In the genomic region with DNA sequence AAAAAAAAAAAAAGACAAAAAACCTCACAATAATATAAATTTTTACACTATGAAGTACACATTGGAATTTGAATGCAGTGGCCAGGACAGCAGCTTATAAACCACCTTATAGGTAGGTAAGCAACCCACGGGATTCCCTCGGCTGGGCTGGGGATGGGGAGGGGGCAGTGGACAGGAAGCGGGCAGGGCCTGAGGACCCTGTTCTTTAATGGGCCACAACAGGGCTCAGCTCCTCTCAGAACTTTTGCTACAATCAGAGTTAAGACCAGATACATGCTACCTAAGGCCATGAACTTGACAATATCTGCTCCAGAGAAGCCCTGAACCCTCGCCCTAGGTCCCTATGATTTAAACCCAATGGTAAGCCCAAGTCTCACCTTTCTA, we compare ENCODE assay signal across 12 cellular contexts. TPM values are rescaled to one million over a fixed set of nuclear protein-coding genes. Genes with fewer than 3 reads are reported as not detected.
DNase-seq lines count a peak whose midpoint lies in the region; ATAC-seq and TF ChIP-seq lines count a peak whose summit lies in the region.
"Had no signal": no experiment of that assay in that cellular context is flagged by ENCODE, and none has a peak within 500 bp of the region (broad histone marks: within the 10 kb centered on the region; RNA-seq: fewer than 3 reads in every experiment).

No MANE protein-coding gene starts in this region.

- H3K18ac ChIP-seq in mesendoderm (ENCODE audit: low read length), result no peak overlapping the region

- no peak overlapping the region for H2BK5ac ChIP-seq in mesendoderm (ENCODE audit: low read length)

- no peaks in the 10 kb centered on the region for H3K79me1 ChIP-seq in mesendoderm (ENCODE audit: low read length)

- no peaks in the 10 kb centered on the region for H3K9me3 Mint-ChIP-seq in stimulated activated naive CD8-positive, alpha-beta T cell treated with anti-CD3 and anti-CD28 coated beads, Interleukin-15, Interleukin-2, amounts not matched to agents 100 ng/mL and 50 ng/mL, for 24 hours
- H3K9me3 Mint-ChIP-seq in activated CD8-positive, alpha-beta T cell treated with anti-CD3 and anti-CD28 coated beads for 36 hours, result no peaks in the 10 kb centered on the region

- intact Hi-C loops in activated CD8-positive, alpha-beta T cell treated with anti-CD3 and anti-CD28 coated beads for 36 hours (cut with micrococcal nuclease), result no loop called here

- no peaks in the 10 kb centered on the region for H3K27me3 Mint-ChIP-seq in stimulated activated naive CD8-positive, alpha-beta T cell treated with anti-CD3 and anti-CD28 coated beads, Interleukin-15, Interleukin-2, amounts not matched to agents 100 ng/mL and 50 ng/mL, for 24 hours
- H3K27me3 Mint-ChIP-seq in activated CD8-positive, alpha-beta T cell treated with anti-CD3 and anti-CD28 coated beads for 36 hours, result no peaks in the 10 kb centered on the region

- no peak overlapping the region for H3K56ac ChIP-seq in mesendoderm (ENCODE audit: low read length)

- peaks cover 2% of the 10 kb centered on the region for H3K36me3 ChIP-seq in mesendoderm (ENCODE audit: control insufficient read depth, insufficient read depth, low read length)

- no peak for TF ChIP-seq CTCF in activated CD8-positive, alpha-beta T cell treated with anti-CD3 and anti-CD28 coated beads for 36 hours (IDR thresholded peaks at IDR 0.05)

- H3K4me3 Mint-ChIP-seq in stimulated activated naive CD8-positive, alpha-beta T cell treated with anti-CD3 and anti-CD28 coated beads, Interleukin-15, Interleukin-2, amounts not matched to agents 100 ng/mL and 50 ng/mL, for 24 hours, result no peak overlapping the region
- peak overlapping the region; percentile 66 for H3K4me3 Mint-ChIP-seq in activated CD8-positive, alpha-beta T cell treated with anti-CD3 and anti-CD28 coated beads for 36 hours

- WGBS in mesendoderm (ENCODE audit: extremely low coverage, insufficient coverage, low lambda C conversion rate), result no CpG with 5 or more reads among the region's 4 CpGs

- no peak overlapping the region for H2BK120ac ChIP-seq in mesendoderm (ENCODE audit: low read depth, low read length)

- no peaks in the 10 kb centered on the region for H3K79me2 ChIP-seq in mesendoderm (ENCODE audit: control insufficient read depth, insufficient read depth, low read length)
- H3K79me2 ChIP-seq: parathyroid adenoma had no signal

- H3K27ac Mint-ChIP-seq in stimulated activated naive CD8-positive, alpha-beta T cell treated with anti-CD3 and anti-CD28 coated beads, Interleukin-15, Interleukin-2, amounts not matched to agents 100 ng/mL and 50 ng/mL, for 24 hours, result peak overlapping the region; percentile 78
- H3K27ac Mint-ChIP-seq in activated CD8-positive, alpha-beta T cell treated with anti-CD3 and anti-CD28 coated beads for 36 hours, result peak overlapping the region; percentile 91

- no peak for ATAC-seq in stimulated activated naive CD8-positive, alpha-beta T cell treated with anti-CD3 and anti-CD28 coated beads, Interleukin-15, Interleukin-2, amounts not matched to agents 100 U/mL and 50 U/mL, for 24 hours
- no peak for ATAC-seq in activated CD8-positive, alpha-beta T cell treated with anti-CD3 and anti-CD28 coated beads for 36 hours
- ATAC-seq in GM21526 (IDR thresholded peaks at IDR 0.05; ENCODE audit: low FRiP score, unreplicated experiment) (no peak), HG02840 (IDR thresholded peaks at IDR 0.05; ENCODE audit: low FRiP score, unreplicated experiment) (no peak), HG03159 (IDR thresholded peaks at IDR 0.05; ENCODE audit: unreplicated experiment) (no peak)

- no peak overlapping the region for H4K8ac ChIP-seq in mesendoderm (ENCODE audit: low read depth, low read length)

- H3K4me1 ChIP-seq in mesendoderm (ENCODE audit: control insufficient read depth, low read depth, low read length), result peaks cover 6% of the 10 kb centered on the region
- H3K4me1 ChIP-seq: parathyroid adenoma had no signal

- H2BK15ac ChIP-seq in mesendoderm (replicated peaks; ENCODE audit: low read depth), result no peak overlapping the region

- no peak overlapping the region for H3K4me3 ChIP-seq in mesendoderm (ENCODE audit: low read length)

- CTCF ChIA-PET in activated CD8-positive, alpha-beta T cell treated with anti-CD3 and anti-CD28 coated beads for 36 hours (lab: Charles Lee), result interaction anchor here (1.3 to 30.6 kb wide), 10 partner anchors 8 to 204 kb away, joined by 3 to 968 read pairs (median 11); a partner anchor contains a TSS

- peaks cover 73% of the 10 kb centered on the region for H3K36me3 Mint-ChIP-seq in stimulated activated naive CD8-positive, alpha-beta T cell treated with anti-CD3 and anti-CD28 coated beads, Interleukin-15, Interleukin-2, amounts not matched to agents 100 ng/mL and 50 ng/mL, for 24 hours (ENCODE audit: low read depth)
- peaks cover 73% of the 10 kb centered on the region for H3K36me3 Mint-ChIP-seq in activated CD8-positive, alpha-beta T cell treated with anti-CD3 and anti-CD28 coated beads for 36 hours (ENCODE audit: low read depth)

- no peak overlapping the region for H3K27ac ChIP-seq in mesendoderm (ENCODE audit: low read depth, low read length)
- H3K27ac ChIP-seq: parathyroid adenoma had no signal

- DNase-seq in stimulated activated naive CD8-positive, alpha-beta T cell treated with anti-CD3 and anti-CD28 coated beads, Interleukin-15, Interleukin-2, amounts not matched to agents 100 U/mL and 50 U/mL, for 24 hours, result no peak
- no peak for DNase-seq in activated CD8-positive, alpha-beta T cell treated with anti-CD3 and anti-CD28 coated beads for 36 hours
- DNase-seq in mesendoderm, result peak; percentile 19
- DNase-seq in putamen (ENCODE audit: low spot score), result no peak
- DNase-seq: activated CD4-positive, alpha-beta T cell treated with anti-CD3 and anti-CD28 coated beads for 1 hour; mesenchymal stem cell; NCI-H2171 treated with DMSO at 0.1 percent for 48 hours had no signal

- H3K4ac ChIP-seq in mesendoderm (ENCODE audit: low read depth, low read length), result no peak overlapping the region

- no peaks in the 10 kb centered on the region for H3K27me3 ChIP-seq in mesendoderm (ENCODE audit: insufficient read depth, low read length, poor library complexity)

- no peak overlapping the region for H3K23ac ChIP-seq in mesendoderm (ENCODE audit: low read length)

- POLR2A ChIA-PET in activated CD8-positive, alpha-beta T cell treated with anti-CD3 and anti-CD28 coated beads for 36 hours (lab: Charles Lee), result interaction anchor here (1.2 to 8.0 kb wide), 15 partner anchors 9 to 206 kb away, joined by 3 to 136 read pairs (median 7); a partner anchor contains a TSS

- peaks cover 90% of the 10 kb centered on the region for H3K4me1 Mint-ChIP-seq in stimulated activated naive CD8-positive, alpha-beta T cell treated with anti-CD3 and anti-CD28 coated beads, Interleukin-15, Interleukin-2, amounts not matched to agents 100 ng/mL and 50 ng/mL, for 24 hours (ENCODE audit: low read depth)
- peaks cover 85% of the 10 kb centered on the region for H3K4me1 Mint-ChIP-seq in activated CD8-positive, alpha-beta T cell treated with anti-CD3 and anti-CD28 coated beads for 36 hours (ENCODE audit: low read depth)

- no peak overlapping the region for H3K4me2 ChIP-seq in mesendoderm (ENCODE audit: low read length)

- no peak overlapping the region for H4K5ac ChIP-seq in mesendoderm (ENCODE audit: low read length)

- no peak overlapping the region for H2AK5ac ChIP-seq in mesendoderm (ENCODE audit: low read length)

- no peak overlapping the region for H3K9ac ChIP-seq in mesendoderm (ENCODE audit: low read length)
- H3K9ac ChIP-seq: parathyroid adenoma had no signal

RNA-seq across cellular contexts. Expression of a gene that starts 25.1 kb away (rescaled TPM):
- 100 to 1,000 TPM; 163 to 190 TPM for total RNA-seq in activated CD8-positive, alpha-beta T cell treated with anti-CD3 and anti-CD28 coated beads for 36 hours
- 1.7 TPM for polyA plus RNA-seq in mesendoderm (2013, experiment 1 of 2)
- 1.7 TPM for polyA plus RNA-seq in mesendoderm (2013, experiment 2 of 2)

RNA-seq across cellular contexts. Expression of a gene that starts 37.2 kb away (rescaled TPM):
- 100 to 1,000 TPM; 128 to 129 TPM for total RNA-seq in activated CD8-positive, alpha-beta T cell treated with anti-CD3 and anti-CD28 coated beads for 36 hours
- polyA plus RNA-seq in mesendoderm (2013, experiment 1 of 2), result 24.3 TPM
- 26.6 TPM for polyA plus RNA-seq in mesendoderm (2013, experiment 2 of 2)
